Comparison of ENCODE assay signal across 8 cellular contexts in genomic region chr11:130916238-130916855, GRCh38. TPM values are rescaled to one million over a fixed set of nuclear protein-coding genes. Genes with fewer than 3 reads are reported as not detected.
DNase-seq lines count a peak whose midpoint lies in the region; ATAC-seq and TF ChIP-seq lines count a peak whose summit lies in the region.

TSS of gene SNX19 (minus strand) at chr11:130916479. CDS start at chr11:130915939, 540 bp downstream.

- peak; percentile 10; the same call in 1 of the 2 replicates for TF ChIP-seq RAD21 in Ishikawa (IDR thresholded peaks at IDR 0.05; ENCODE audit: low read depth)

- peak; percentile 57; the same call in 1 of the 2 replicates for TF ChIP-seq EP300 in Ishikawa (IDR thresholded peaks at IDR 0.05; ENCODE audit: borderline replicate concordance)

- H3K4me1 ChIP-seq in Panc1 (ENCODE audit: control insufficient read depth, insufficient read depth, low read length) (0 out of 2 replicates have a peak, but pooled peaks cover 3% of the 10 kb centered on the region), esophagus squamous epithelium (peaks cover 8 to 43% (median 14%) of the 10 kb centered on the region in 3 donors)

- H3K9me3 Mint-ChIP-seq in activated T-cell treated with anti-CD3 and anti-CD28 coated beads, Interleukin-2, amount 50 U/mL, for 72 hours = peaks cover 1 to 5% of the 10 kb centered on the region in 2 donors

- ATAC-seq in GM21576 (IDR thresholded peaks at IDR 0.05; ENCODE audit: unreplicated experiment) (peak; percentile 99), Panc1 (peak; percentile 99)
- ATAC-seq in activated T-cell treated with anti-CD3 and anti-CD28 coated beads, Interleukin-2, amount 50 U/mL, for 72 hours (replicated peaks in 1 of 2) = peak; percentile 99 to 100

- in situ Hi-C loops in Panc1 (cut with HindIII; ENCODE audit: low pct_unique_long_range_greater_than_20kb, low sequenced_read_pairs) = no loop called here

- H3K27me3 ChIP-seq in Panc1 (ENCODE audit: control insufficient read depth, insufficient read depth, low read length) = no peaks in the 10 kb centered on the region
- peaks cover 0 to 5% (median 0%) of the 10 kb centered on the region in 4 donors for H3K27me3 ChIP-seq in esophagus squamous epithelium

- H3K4me3 Mint-ChIP-seq in activated T-cell treated with anti-CD3 and anti-CD28 coated beads, Interleukin-2, amount 50 U/mL, for 72 hours = peak within 1 kb of the TSS; percentile 84 to 91

- intact Hi-C loops in Panc1 (cut with micrococcal nuclease; ENCODE audit: unreplicated experiment) = no loop called here
- intact Hi-C loops in esophagus squamous epithelium (cut with DNase I) = no loop called here

- DNase-seq in DMS79 treated with DMSO at 0.1 percent for 48 hours (lab: John Stamatoyannopoulos, UW) (peak; percentile 89), Panc1 (ENCODE audit: low read depth, low spot score) (peak; percentile 69), esophagus squamous epithelium (lab: John Stamatoyannopoulos, UW) (peak; percentile 38), myocyte (ENCODE audit: low read depth) (peak; percentile 92)
- DNase-seq in activated T-cell treated with anti-CD3 and anti-CD28 coated beads, Interleukin-2, amount 50 U/mL, for 72 hours = peak; percentile 91 to 95
- peak; percentile 77 to 78 for DNase-seq in stimulated activated CD8-positive, alpha-beta memory T cell treated with anti-CD3 and anti-CD28 coated beads, Interleukin-7, amount 100 ng/mL, for 48 hours (ENCODE audit: extremely low read depth in 1 of 2, low read depth in 1 of 2)

- CTCF ChIA-PET in Panc1 (lab: Charles Lee) = interaction anchor here (0.6 to 1.2 kb wide), 5 partner anchors 22 to 758 kb away, joined by 3 to 12 read pairs (median 5); no protein-coding TSS in a partner anchor

- peak within 1 kb of the TSS; percentile 90 for H3K27ac ChIP-seq in Panc1 (ENCODE audit: low read length)
- peak within 1 kb of the TSS; percentile 88 to 93 (median 91) for H3K27ac ChIP-seq in esophagus squamous epithelium

- POLR2A ChIA-PET in Panc1 (lab: Charles Lee) = interaction anchor here (0.5 kb wide), 1 partner anchor 11 kb away, joined by 10 read pairs; no protein-coding TSS in a partner anchor

- H3K36me3 Mint-ChIP-seq in activated T-cell treated with anti-CD3 and anti-CD28 coated beads, Interleukin-2, amount 50 U/mL, for 72 hours (ENCODE audit: insufficient read depth in 2 of 2) = peaks cover 3 to 10% of the 10 kb centered on the region in 2 donors

- TF ChIP-seq CTCF in Panc1 (IDR thresholded peaks at IDR 0.05) (peak; percentile 100), esophagus squamous epithelium (IDR thresholded peaks at IDR 0.05) (peak; percentile 92 to 100 (median 98))

- peaks cover 18% of the 10 kb centered on the region for H3K4me1 Mint-ChIP-seq in activated T-cell treated with anti-CD3 and anti-CD28 coated beads, Interleukin-2, amount 50 U/mL, for 72 hours (ENCODE audit: low read depth)

- peak within 1 kb of the TSS; percentile 78 for H3K27ac Mint-ChIP-seq in activated T-cell treated with anti-CD3 and anti-CD28 coated beads, Interleukin-2, amount 50 U/mL, for 72 hours

- no TSS peak for BruUV-seq in Panc1 (replicated peaks; lab: Mats Ljungman, UMichigan)

- WGBS in esophagus squamous epithelium, 2 donors = 0 to 8% methylated on average over 4 to 12 of the region's 72 CpGs

- peak within 1 kb of the TSS; percentile 62 to 94 for H3K4me3 ChIP-seq in Panc1 (ENCODE audit: low read depth in 2 of 2, low read length in 2 of 2)
- peak within 1 kb of the TSS; percentile 79 to 95 (median 90) for H3K4me3 ChIP-seq in esophagus squamous epithelium

- H3K36me3 ChIP-seq in Panc1 (ENCODE audit: control insufficient read depth, insufficient read depth, low read length) (no peaks in the 10 kb centered on the region; the same call in 1 of the 2 replicates), esophagus squamous epithelium (peaks cover 0 to 39% (median 10%) of the 10 kb centered on the region in 3 donors)

- no peaks in the 10 kb centered on the region for H3K9me3 ChIP-seq in Panc1 (ENCODE audit: control insufficient read depth, insufficient read depth, low read depth, low read length)
- no peaks in the 10 kb centered on the region for H3K9me3 ChIP-seq in esophagus squamous epithelium

- peaks cover 7% of the 10 kb centered on the region for H3K27me3 Mint-ChIP-seq in activated T-cell treated with anti-CD3 and anti-CD28 coated beads, Interleukin-2, amount 50 U/mL, for 72 hours (ENCODE audit: low read depth)

- TF ChIP-seq POLR2A in esophagus squamous epithelium (IDR thresholded peaks at IDR 0.05) = peak in 3 of 4 donors; percentile 80 to 94 (median 92)

TF ChIP-seq in Ishikawa, 13 proteins besides CTCF, POLR2A, EP300 and RAD21:
- TF ChIP-seq TAF1 (IDR thresholded peaks at IDR 0.05; ENCODE audit: low read depth) = peak; percentile 76
- TF ChIP-seq TEAD4 (IDR thresholded peaks at IDR 0.05) = peak; percentile 33; the same call in 1 of the 2 replicates
- TF ChIP-seq MAX (IDR thresholded peaks at IDR 0.05) = peak; percentile 85
- no peak for TF ChIP-seq CEBPB (IDR thresholded peaks at IDR 0.05)
- no peak for TF ChIP-seq FOXM1 (IDR thresholded peaks at IDR 0.05; ENCODE audit: borderline replicate concordance, low read depth)
- peak; percentile 36 for TF ChIP-seq USF1 (IDR thresholded peaks at IDR 0.05)
- TF ChIP-seq TCF12 (IDR thresholded peaks at IDR 0.05; ENCODE audit: low read depth) = peak; percentile 79; the same call in 1 of the 2 replicates
- 0 out of 2 replicates have a peak, but pooled peaks have one; percentile 16 for TF ChIP-seq REST (IDR thresholded peaks at IDR 0.05; ENCODE audit: low read depth)
- peak; percentile 64 for TF ChIP-seq CREB1 (IDR thresholded peaks at IDR 0.05; ENCODE audit: low read depth)
- peak; percentile 71 for TF ChIP-seq YY1 (IDR thresholded peaks at IDR 0.05; ENCODE audit: low read depth)
TF ChIP-seq in Ishikawa: peak in this region for 8.

RNA-seq across cellular contexts. Expression of gene SNX19, which starts in this region (rescaled TPM):
- total RNA-seq in Panc1 (2021; ENCODE audit: unreplicated experiment) = 79.3 TPM
- 66.1 TPM for polyA plus RNA-seq in Panc1 (2012; ENCODE audit: insufficient read length)
- 10 to 100 TPM; 29.5 to 37.1 TPM for total RNA-seq in activated T-cell treated with anti-CD3 and anti-CD28 coated beads, Interleukin-2, amount 50 U/mL, for 72 hours
- total RNA-seq in esophagus squamous epithelium = 10 to 100 TPM; 38.0 to 75.0 (median 52.1) TPM
- 134 and 143 TPM in 2 replicates for total RNA-seq in myocyte
- 53.9 TPM for polyA plus RNA-seq in myocyte (2012)

Comparison
In these comparisons a context has a peak if more than half of its experiments do, and no peak if none do; other contexts are left out.
1. Peak in every context shown above with its lines: DNase-seq, ATAC-seq, H3K4me3 ChIP-seq and H3K27ac ChIP-seq.
2. DNase-seq: peak in every context shown above with its lines; median percentile 93 in activated T-cell treated with anti-CD3 and anti-CD28 coated beads, Interleukin-2, amount 50 U/mL, for 72 hours; 92 in myocyte; 89 in DMS79 treated with DMSO at 0.1 percent for 48 hours; 78 in stimulated activated CD8-positive, alpha-beta memory T cell treated with anti-CD3 and anti-CD28 coated beads, Interleukin-7, amount 100 ng/mL, for 48 hours; 69 in Panc1; 38 in esophagus squamous epithelium.